In the genomic region with DNA sequence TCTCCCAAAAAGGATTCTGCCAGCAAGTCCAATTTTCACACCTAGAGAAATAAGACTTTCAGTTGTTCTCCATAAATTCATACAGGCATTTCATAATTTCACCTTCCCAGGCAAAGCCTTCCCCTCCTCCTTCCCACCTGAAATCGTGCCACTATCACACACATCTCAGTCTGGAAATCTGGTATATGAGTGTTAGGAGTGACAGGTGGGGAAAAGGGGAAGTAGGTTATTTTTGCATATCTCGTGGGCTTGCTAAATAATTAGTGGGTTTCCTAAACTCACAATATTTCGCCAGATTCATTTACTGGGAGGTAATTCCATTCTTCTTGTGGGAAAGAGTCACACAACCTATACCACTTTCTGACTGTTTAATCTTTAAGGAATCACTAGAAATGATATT, we compare ENCODE assay signal across 13 cellular contexts. TPM values are rescaled to one million over a fixed set of nuclear protein-coding genes. Genes with fewer than 3 reads are reported as not detected.
DNase-seq lines count a peak whose midpoint lies in the region; ATAC-seq, FAIRE-seq and TF ChIP-seq lines count a peak whose summit lies in the region.
"Had no signal": no experiment of that assay in that cellular context is flagged by ENCODE, and none has a peak within 500 bp of the region (broad histone marks: within the 10 kb centered on the region; RNA-seq: fewer than 3 reads in every experiment).

No MANE protein-coding gene starts in this region.

- DNase-seq in CD1c-positive myeloid dendritic cell (ENCODE audit: extremely low spot score) (peak; percentile 27), GM12891 (ENCODE audit: insufficient read length, low spot score) (no peak), PC-3 (no peak), immature natural killer cell (no peak), suprapubic skin (ENCODE audit: low spot score in 2 of 2) (no peak)
- DNase-seq: CD4-positive, CD25-positive, alpha-beta regulatory T cell; DMS 273 treated with DMSO at 0.1 percent for 48 hours; GOT3; H9; IMR-90 had no signal

- peaks cover 9% of the 10 kb centered on the region; the same call in 1 of the 2 replicates for H3K27me3 ChIP-seq in PC-3 (ENCODE audit: low read length)
- H3K27me3 ChIP-seq in suprapubic skin = peaks cover 40% of the 10 kb centered on the region

- BruUV-seq in PC-3 (replicated peaks; lab: Mats Ljungman, UMichigan) = no TSS peak

- no peaks in the 10 kb centered on the region for H3K9me2 ChIP-seq in PC-3 (replicated peaks; ENCODE audit: low read length)

- WGBS in suprapubic skin = 65% methylated on average over 3 of the region's 3 CpGs

- no peaks in the 10 kb centered on the region for H4K20me1 ChIP-seq in PC-3 (ENCODE audit: low read length)

- H2AFZ ChIP-seq in PC-3 (ENCODE audit: low read length) = no peak overlapping the region

- POLR2A ChIA-PET in PC-3 (lab: Charles Lee; ENCODE audit: unreplicated experiment) = no interaction called here

- peak overlapping the region in 1 of 3 experiments; percentile 3 for H3K27ac Mint-ChIP-seq in nephron
- no peak overlapping the region for H3K27ac Mint-ChIP-seq in immature natural killer cell
- H3K27ac Mint-ChIP-seq: CD4-positive, CD25-positive, alpha-beta regulatory T cell; H9 had no signal

- no peaks in the 10 kb centered on the region for H3F3A ChIP-seq in PC-3 (ENCODE audit: low read length, unreplicated experiment)

- H3K9me3 Mint-ChIP-seq in nephron = no peaks in the 10 kb centered on the region
- H3K9me3 Mint-ChIP-seq in immature natural killer cell = peaks cover 0 to 2% (median 0%) of the 10 kb centered on the region in 6 donors
- H3K9me3 Mint-ChIP-seq: H9 had no signal

- H3K4me2 ChIP-seq in PC-3 (ENCODE audit: low read length) = peak overlapping the region; percentile 38; the same call in 1 of the 2 replicates
- H3K4me2 ChIP-seq: A549 had no signal

- H3K9me3 ChIP-seq in PC-3 (ENCODE audit: low read length) (no peaks in the 10 kb centered on the region), suprapubic skin (no peaks in the 10 kb centered on the region)
- H3K9me3 ChIP-seq: A549 had no signal

- no peak overlapping the region for H3K27ac ChIP-seq in PC-3 (ENCODE audit: low read length)
- H3K27ac ChIP-seq in suprapubic skin = no peak overlapping the region
- H3K27ac ChIP-seq: A549 had no signal

- H3K4me3 Mint-ChIP-seq in nephron (peak overlapping the region; percentile 9 to 45 (median 33)), immature natural killer cell (no peak overlapping the region)
- H3K4me3 Mint-ChIP-seq: CD4-positive, CD25-positive, alpha-beta regulatory T cell; H9 had no signal

- TF ChIP-seq EP300 in suprapubic skin (IDR thresholded peaks at IDR 0.05) = no peak

- H3K4me1 ChIP-seq in PC-3 (ENCODE audit: insufficient read depth, low read length) (peaks cover 9% of the 10 kb centered on the region), suprapubic skin (no peaks in the 10 kb centered on the region)
- H3K4me1 ChIP-seq: A549 had no signal

- no peak for FAIRE-seq in GM12891 (lab: Jason Lieb, UNC)

- TF ChIP-seq CTCF in PC-3 (conservative IDR thresholded peaks at IDR 0.05; ENCODE audit: low read depth, low read length) (no peak), nephron (IDR thresholded peaks at IDR 0.05; ENCODE audit: unreplicated experiment in 3 of 3) (no peak), suprapubic skin (IDR thresholded peaks at IDR 0.05) (no peak)

- peaks cover 32% of the 10 kb centered on the region for H3K27me3 Mint-ChIP-seq in nephron (ENCODE audit: low read depth)
- H3K27me3 Mint-ChIP-seq in immature natural killer cell (ENCODE audit: low read depth in 3 of 3) = peaks cover 6 to 19% (median 8%) of the 10 kb centered on the region in 3 donors

- H3K36me3 ChIP-seq in PC-3 (ENCODE audit: low read depth, low read length) = no peaks in the 10 kb centered on the region
- no peaks in the 10 kb centered on the region for H3K36me3 ChIP-seq in suprapubic skin

- H3K4me1 Mint-ChIP-seq in nephron (peaks cover 19% of the 10 kb centered on the region), immature natural killer cell (no peaks in the 10 kb centered on the region)
- H3K4me1 Mint-ChIP-seq: CD4-positive, CD25-positive, alpha-beta regulatory T cell had no signal

- ATAC-seq in PC-3 = no peak
- ATAC-seq: A549 had no signal

- no peak for TF ChIP-seq POLR2A in GM12891 (IDR thresholded peaks at IDR 0.05; ENCODE audit: low read depth, low read length)
- no peak for TF ChIP-seq POLR2A in suprapubic skin (IDR thresholded peaks at IDR 0.05)

- H3K4me3 ChIP-seq in PC-3 (ENCODE audit: low read length) (no peak overlapping the region), suprapubic skin (no peak overlapping the region)
- H3K4me3 ChIP-seq: A549 had no signal

- CTCF ChIA-PET in PC-3 (lab: Charles Lee) = interaction anchor here (0.5 to 1.0 kb wide), 2 partner anchors 13 to 17 kb away, joined by 3 to 4 read pairs; no protein-coding TSS in a partner anchor

- no peak overlapping the region for H3K9ac ChIP-seq in PC-3 (ENCODE audit: low read length)

- intact Hi-C loops in PC-3 (cut with micrococcal nuclease) = no loop called here

- H3K36me3 Mint-ChIP-seq in nephron (ENCODE audit: low read depth) = peaks cover 28% of the 10 kb centered on the region
- no peaks in the 10 kb centered on the region for H3K36me3 Mint-ChIP-seq in immature natural killer cell
- H3K36me3 Mint-ChIP-seq: CD4-positive, CD25-positive, alpha-beta regulatory T cell had no signal

- no peaks in the 10 kb centered on the region for H3K79me2 ChIP-seq in PC-3 (ENCODE audit: low read length)

TF ChIP-seq in GM12891, 5 proteins besides CTCF, POLR2A, EP300 and RAD21:
- TF ChIP-seq POLR2AphosphoS5 (IDR thresholded peaks at IDR 0.05; ENCODE audit: low read depth, low read length) (no peak), SPI1 (IDR thresholded peaks at IDR 0.05; ENCODE audit: low read depth, low read length) (peak; percentile 56; the same call in 1 of the 2 replicates)
TF ChIP-seq in GM12891: peak in this region for 1.

RNA-seq across cellular contexts. Expression of a gene that starts 7.4 kb away (rescaled TPM):
- 0.06 TPM for polyA plus RNA-seq in GM12891 (2012; ENCODE audit: low read depth, missing spikeins)
- total RNA-seq in PC-3 (2014; rRNA removed) (0.22 and 2.2 TPM in 2 replicates), suprapubic skin (1 to 10 TPM in 3 of 4 donors, under 1 TPM in 1; 0.62 to 4.9 (median 2.6) TPM)
- under 1 TPM in 1 of 3 donors, not detected in 2; 0.59 TPM for polyA plus RNA-seq in immature natural killer cell
- total RNA-seq: CD4-positive, CD25-positive, alpha-beta regulatory T cell; Daoy; IMR-90 had no signal
- polyA plus RNA-seq: CD4-positive, CD25-positive, alpha-beta regulatory T cell; IMR-90 had no signal

Comparison
In these comparisons a context has a peak if more than half of its experiments do, and no peak if none do; other contexts are left out.
1. H3K4me3 Mint-ChIP-seq: peak in nephron (3 of 3); none in immature natural killer cell (0 of 5).